9 cellular contexts compared by ENCODE assay signal in the genomic region with DNA sequence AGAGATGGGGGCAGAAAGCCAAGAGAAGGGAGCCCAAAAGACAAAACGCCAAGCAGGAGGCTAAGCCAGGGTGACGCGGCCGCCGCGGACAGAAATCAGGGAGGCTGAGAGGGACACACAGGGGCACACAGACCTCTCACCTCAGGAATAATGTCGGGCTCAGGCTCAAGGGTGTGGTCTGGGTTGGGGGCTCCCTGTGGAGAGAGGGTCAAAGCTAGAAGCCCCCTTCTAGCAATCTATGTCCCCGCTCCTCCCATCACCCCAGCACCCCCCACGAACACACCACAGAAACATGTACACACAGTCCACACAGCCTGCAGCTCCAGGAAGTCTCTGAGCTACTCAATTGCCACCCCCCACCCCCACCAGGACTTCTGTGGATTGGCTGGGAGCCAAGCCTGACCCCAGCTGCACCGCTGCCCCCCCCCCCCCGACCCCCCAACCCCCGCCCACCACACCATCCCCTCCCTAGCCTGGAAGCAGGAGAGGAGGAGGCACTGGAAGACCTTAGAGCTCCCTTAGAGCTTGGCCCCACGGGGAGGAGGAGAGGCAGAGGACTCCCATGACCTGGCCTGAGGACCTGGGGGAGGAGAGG. TPM values are rescaled to one million over a fixed set of nuclear protein-coding genes. Genes with fewer than 3 reads are reported as not detected.
DNase-seq lines count a peak whose midpoint lies in the region; ATAC-seq and TF ChIP-seq lines count a peak whose summit lies in the region.
"Had no signal": no experiment of that assay in that cellular context is flagged by ENCODE, and none has a peak within 500 bp of the region (broad histone marks: within the 10 kb centered on the region; RNA-seq: fewer than 3 reads in every experiment).

No MANE protein-coding gene starts in this region.

- peaks cover 67% of the 10 kb centered on the region for H3K36me3 Mint-ChIP-seq in CD4-positive, alpha-beta T cell (ENCODE audit: low read depth)
- no peaks in the 10 kb centered on the region for H3K36me3 Mint-ChIP-seq in dendritic cell treated with granulocyte-macrophage colony-stimulating factor and Interleukin-4, amounts not matched to agents 40 ng/mL and 50 ng/mL, for 4 days (ENCODE audit: low read depth)
- H3K36me3 Mint-ChIP-seq in naive thymus-derived CD4-positive, alpha-beta T cell: peaks cover 3 to 28% (median 18%) of the 10 kb centered on the region in 5 donors

- intact Hi-C loops in CD4-positive, alpha-beta T cell (cut with DNase I, micrococcal nuclease): no loop called here
- intact Hi-C loops in dendritic cell treated with granulocyte-macrophage colony-stimulating factor and Interleukin-4, amounts not matched to agents 40 ng/mL and 50 ng/mL, for 4 days (cut with micrococcal nuclease): no loop called here
- intact Hi-C loops in naive thymus-derived CD4-positive, alpha-beta T cell (cut with micrococcal nuclease): loop anchor here in 1 of 2 donors (1.0 kb wide), 1 partner anchor 11 kb away; no protein-coding TSS in a partner anchor

- no peak for TF ChIP-seq CTCF in CD4-positive, alpha-beta T cell (IDR thresholded peaks at IDR 0.05)

- DNase-seq in CD4-positive, alpha-beta T cell: peak in 2 of 10 experiments; percentile 32 to 47
- DNase-seq in NCI-H146 treated with DMSO at 0.1 percent for 48 hours (lab: John Stamatoyannopoulos, UW; ENCODE audit: unreplicated experiment) (peak; percentile 12), NCI-H345 (lab: John Stamatoyannopoulos, UW) (no peak), NCI-H1092 treated with DMSO at 0.1 percent for 48 hours (lab: John Stamatoyannopoulos, UW) (no peak)
- peak in 3 of 9 donors; percentile 6 to 49 (median 37) for DNase-seq in naive thymus-derived CD4-positive, alpha-beta T cell

- peak overlapping the region; percentile 100 for H3K27ac Mint-ChIP-seq in CD4-positive, alpha-beta T cell
- peak overlapping the region; percentile 64 for H3K27ac Mint-ChIP-seq in dendritic cell treated with granulocyte-macrophage colony-stimulating factor and Interleukin-4, amounts not matched to agents 40 ng/mL and 50 ng/mL, for 4 days
- H3K27ac Mint-ChIP-seq in naive thymus-derived CD4-positive, alpha-beta T cell: peak overlapping the region; percentile 91 to 100 (median 100)

- H3K9me3 ChIP-seq in CD4-positive, alpha-beta T cell (ENCODE audit: control insufficient read depth, low read length): no peaks in the 10 kb centered on the region
- H3K9me3 ChIP-seq in naive thymus-derived CD4-positive, alpha-beta T cell (ENCODE audit: control insufficient read depth in 2 of 3, low read length in 3 of 3): no peaks in the 10 kb centered on the region
- H3K9me3 ChIP-seq: neutrophil had no signal

- ATAC-seq in CD4-positive, alpha-beta T cell (ENCODE audit: poor library complexity): no peak
- ATAC-seq in naive thymus-derived CD4-positive, alpha-beta T cell: no peak
- no peak for ATAC-seq in HG03159 (IDR thresholded peaks at IDR 0.05; ENCODE audit: unreplicated experiment)
- ATAC-seq in HG03439 (IDR thresholded peaks at IDR 0.05; ENCODE audit: unreplicated experiment): no peak

- H3K36me3 ChIP-seq in naive thymus-derived CD4-positive, alpha-beta T cell (ENCODE audit: control insufficient read depth in 2 of 3, insufficient read depth in 3 of 3, low read length in 3 of 3): peaks cover 0 to 22% (median 0%) of the 10 kb centered on the region in 3 experiments
- H3K36me3 ChIP-seq: neutrophil had no signal

- peak overlapping the region; percentile 98 for H3K27ac ChIP-seq in CD4-positive, alpha-beta T cell (ENCODE audit: low read depth, low read length)
- H3K27ac ChIP-seq in naive thymus-derived CD4-positive, alpha-beta T cell (ENCODE audit: low read depth, low read length): peak overlapping the region; percentile 96

- H3K27me3 ChIP-seq in CD4-positive, alpha-beta T cell (ENCODE audit: control insufficient read depth, insufficient read depth, low read length): no peaks in the 10 kb centered on the region
- no peaks in the 10 kb centered on the region for H3K27me3 ChIP-seq in naive thymus-derived CD4-positive, alpha-beta T cell (ENCODE audit: control insufficient read depth in 2 of 2, insufficient read depth in 2 of 2, low read length in 2 of 2)

- no peaks in the 10 kb centered on the region for H3K27me3 Mint-ChIP-seq in CD4-positive, alpha-beta T cell
- H3K27me3 Mint-ChIP-seq in dendritic cell treated with granulocyte-macrophage colony-stimulating factor and Interleukin-4, amounts not matched to agents 40 ng/mL and 50 ng/mL, for 4 days: peaks cover 32% of the 10 kb centered on the region
- H3K27me3 Mint-ChIP-seq in naive thymus-derived CD4-positive, alpha-beta T cell: no peaks in the 10 kb centered on the region

- POLR2A ChIA-PET in CD4-positive, alpha-beta T cell (lab: Charles Lee): interaction anchor here (0.6 kb wide), 1 partner anchor 227 kb away, joined by 4 read pairs; no protein-coding TSS in a partner anchor
- POLR2A ChIA-PET in naive thymus-derived CD4-positive, alpha-beta T cell (lab: Charles Lee): interaction anchor here (0.7 to 1.0 kb wide), 2 partner anchors 49 to 100 kb away, joined by 3 read pairs; a partner anchor contains a TSS

- peak overlapping the region; percentile 93 for H3K4me3 Mint-ChIP-seq in CD4-positive, alpha-beta T cell
- no peak overlapping the region for H3K4me3 Mint-ChIP-seq in dendritic cell treated with granulocyte-macrophage colony-stimulating factor and Interleukin-4, amounts not matched to agents 40 ng/mL and 50 ng/mL, for 4 days
- H3K4me3 Mint-ChIP-seq in naive thymus-derived CD4-positive, alpha-beta T cell: peak overlapping the region; percentile 88 to 99 (median 95)

- H3K4me1 Mint-ChIP-seq in CD4-positive, alpha-beta T cell (ENCODE audit: low read depth): peaks cover 79% of the 10 kb centered on the region
- peaks cover 100% of the 10 kb centered on the region for H3K4me1 Mint-ChIP-seq in dendritic cell treated with granulocyte-macrophage colony-stimulating factor and Interleukin-4, amounts not matched to agents 40 ng/mL and 50 ng/mL, for 4 days (ENCODE audit: low read depth)
- H3K4me1 Mint-ChIP-seq in naive thymus-derived CD4-positive, alpha-beta T cell: peaks cover 57 to 83% (median 67%) of the 10 kb centered on the region in 7 donors

- H3K9me3 Mint-ChIP-seq in CD4-positive, alpha-beta T cell: no peaks in the 10 kb centered on the region
- no peaks in the 10 kb centered on the region for H3K9me3 Mint-ChIP-seq in dendritic cell treated with granulocyte-macrophage colony-stimulating factor and Interleukin-4, amounts not matched to agents 40 ng/mL and 50 ng/mL, for 4 days
- H3K9me3 Mint-ChIP-seq in naive thymus-derived CD4-positive, alpha-beta T cell: peaks cover 0 to 2% (median 0%) of the 10 kb centered on the region in 11 donors

- CTCF ChIA-PET in CD4-positive, alpha-beta T cell (lab: Charles Lee): no interaction called here
- CTCF ChIA-PET in naive thymus-derived CD4-positive, alpha-beta T cell (lab: Charles Lee): interaction anchor here (0.9 kb wide), 1 partner anchor 229 kb away, joined by 3 read pairs; no protein-coding TSS in a partner anchor

- peak overlapping the region; percentile 99 for H3K4me3 ChIP-seq in naive thymus-derived CD4-positive, alpha-beta T cell (ENCODE audit: low read length)

- peaks cover 63 to 85% of the 10 kb centered on the region in 2 donors for H3K4me1 ChIP-seq in naive thymus-derived CD4-positive, alpha-beta T cell (ENCODE audit: control insufficient read depth in 2 of 2, insufficient read depth in 2 of 2, low read length in 2 of 2)

RNA-seq across cellular contexts. Expression of a gene that starts 6.9 kb away (rescaled TPM):
- 100 to 1,000 TPM; 326 to 332 TPM for total RNA-seq in CD4-positive, alpha-beta T cell
- 100 to 1,000 TPM in 4 of 5 experiments, 10 to 100 TPM in 1; 67.8 to 269 (median 266) TPM for total RNA-seq in naive thymus-derived CD4-positive, alpha-beta T cell
- 1 to 10 TPM; 6.7 to 7.2 TPM for polyA plus RNA-seq in naive thymus-derived CD4-positive, alpha-beta T cell

RNA-seq across cellular contexts. Expression of a gene that starts 35.1 kb away (rescaled TPM):
- total RNA-seq in CD4-positive, alpha-beta T cell: 10 to 100 TPM; 13.2 to 14.3 TPM
- 1 to 10 TPM in 4 of 5 experiments, under 1 TPM in 1; 0.41 to 2.9 (median 2.1) TPM for total RNA-seq in naive thymus-derived CD4-positive, alpha-beta T cell
- polyA plus RNA-seq in naive thymus-derived CD4-positive, alpha-beta T cell: 1 to 10 TPM in 1 of 2 donors, under 1 TPM in 1; 0.60 to 1.1 TPM

RNA-seq across cellular contexts. Expression of a gene that starts 37.3 kb away (rescaled TPM):
- total RNA-seq in CD4-positive, alpha-beta T cell: under 1 TPM in 1 of 2 experiments, not detected in 1; 0.27 TPM
- total RNA-seq in naive thymus-derived CD4-positive, alpha-beta T cell: under 1 TPM in 1 of 5 experiments, not detected in 4; 0.24 TPM
- polyA plus RNA-seq in naive thymus-derived CD4-positive, alpha-beta T cell: under 1 TPM in 1 of 2 donors, not detected in 1; 0.51 TPM

RNA-seq across cellular contexts. Expression of a gene that starts 52.8 kb away (rescaled TPM):
- total RNA-seq in CD4-positive, alpha-beta T cell: not detected
- not detected for total RNA-seq in naive thymus-derived CD4-positive, alpha-beta T cell
- polyA plus RNA-seq in naive thymus-derived CD4-positive, alpha-beta T cell: not detected
